ENCODE assay signal across 8 cellular contexts in genomic region chr2:113390133-113390849, GRCh38. TPM values are rescaled to one million over a fixed set of nuclear protein-coding genes. Genes with fewer than 3 reads are reported as not detected.
A peak's percentile ranks its signal among the peaks of the same experiment; 100 is the strongest.
DNase-seq lines count a peak whose midpoint lies in the region; ATAC-seq and TF ChIP-seq lines count a peak whose summit lies in the region.

No MANE protein-coding gene starts in this region.

- no peak overlapping the region for H3K18ac ChIP-seq in IMR-90 (ENCODE audit: low read depth, low read length)

- no peak overlapping the region for H3K4me3 Mint-ChIP-seq in Caco-2 (ENCODE audit: unreplicated experiment)
- H3K4me3 Mint-ChIP-seq in activated T-cell treated with anti-CD3 and anti-CD28 coated beads, Interleukin-2, amount 50 U/mL, for 24 hours, result peak overlapping the region; percentile 65

- POLR2A ChIA-PET in Caco-2 (lab: Charles Lee) (interaction anchor here (0.7 kb wide), 1 partner anchor 186 kb away, joined by 4 read pairs; no protein-coding TSS in a partner anchor), IMR-90 (lab: Charles Lee; ENCODE audit: unreplicated experiment) (no interaction called here)

- H3K4me1 ChIP-seq in Caco-2, result no peaks in the 10 kb centered on the region
- no peaks in the 10 kb centered on the region for H3K4me1 ChIP-seq in IMR-90 (ENCODE audit: control insufficient read depth, insufficient read depth, low read length)
- H3K4me1 ChIP-seq in parathyroid adenoma, result no peaks in the 10 kb centered on the region
- no peaks in the 10 kb centered on the region for H3K4me1 ChIP-seq in aorta (ENCODE audit: control insufficient read depth in 1 of 2, insufficient read depth in 2 of 2, low read length in 2 of 2)

- H3K4me3 ChIP-seq in Caco-2 (ENCODE audit: low read depth, low read length), result no peak overlapping the region
- H3K4me3 ChIP-seq in IMR-90 (ENCODE audit: insufficient read depth, low read depth, low read length), result peak overlapping the region; percentile 16; the same call in 1 of the 2 replicates
- H3K4me3 ChIP-seq in fibroblast of villous mesenchyme (ENCODE audit: low read depth, low read length), result peak overlapping the region; percentile 12
- H3K4me3 ChIP-seq in parathyroid adenoma (ENCODE audit: low read depth, low read length), result peak overlapping the region; percentile 14
- no peak overlapping the region for H3K4me3 ChIP-seq in aorta (ENCODE audit: low read length in 2 of 2)

- H2AK9ac ChIP-seq in IMR-90 (replicated peaks; ENCODE audit: low read depth, low read length, poor library complexity), result no peak overlapping the region

- no peaks in the 10 kb centered on the region for H3K36me3 ChIP-seq in Caco-2 (ENCODE audit: control insufficient read depth, insufficient read depth, low read length)
- H3K36me3 ChIP-seq in IMR-90 (ENCODE audit: control insufficient read depth, insufficient read depth, low read length), result no peaks in the 10 kb centered on the region
- no peaks in the 10 kb centered on the region for H3K36me3 ChIP-seq in parathyroid adenoma (ENCODE audit: control insufficient read depth, insufficient read depth, low read length)
- H3K36me3 ChIP-seq in aorta (ENCODE audit: control insufficient read depth in 1 of 2, insufficient read depth in 2 of 2, low read length in 1 of 2), result no peaks in the 10 kb centered on the region

- no peaks in the 10 kb centered on the region for H3K4me1 Mint-ChIP-seq in Caco-2 (ENCODE audit: low read depth, unreplicated experiment)
- H3K4me1 Mint-ChIP-seq in activated T-cell treated with anti-CD3 and anti-CD28 coated beads, Interleukin-2, amount 50 U/mL, for 24 hours (ENCODE audit: low read depth), result peaks cover 17% of the 10 kb centered on the region

- no TSS peak for BruUV-seq in Caco-2 (replicated peaks; lab: Mats Ljungman, UMichigan)
- no TSS peak for BruUV-seq in IMR-90 (replicated peaks; lab: Mats Ljungman, UMichigan)

- WGBS in IMR-90 (ENCODE audit: extremely low coverage in 2 of 2, insufficient read length in 1 of 2), 2 experiments, result no CpG with 5 or more reads among the region's 11 CpGs
- 7% methylated on average over 11 of the region's 11 CpGs for WGBS in aorta, 2 donors

- no peak overlapping the region for H3K14ac ChIP-seq in IMR-90 (replicated peaks; ENCODE audit: low read depth, low read length)

- in situ Hi-C loops in IMR-90 (cut with MboI; ENCODE audit: low sequenced_read_pairs), result no loop called here

- no peaks in the 10 kb centered on the region for H3K36me3 Mint-ChIP-seq in Caco-2 (ENCODE audit: insufficient read depth, unreplicated experiment)
- H3K36me3 Mint-ChIP-seq in activated T-cell treated with anti-CD3 and anti-CD28 coated beads, Interleukin-2, amount 50 U/mL, for 24 hours (ENCODE audit: low read depth), result no peaks in the 10 kb centered on the region

- peak; percentile 76 to 84 for DNase-seq in Caco-2
- DNase-seq in IMR-90, result peak; percentile 79
- no peak for DNase-seq in activated T-cell treated with anti-CD3 and anti-CD28 coated beads, Interleukin-2, amount 50 U/mL, for 24 hours
- peak; percentile 82 for DNase-seq in fibroblast of villous mesenchyme (ENCODE audit: low read depth)
- no peak for DNase-seq in aorta
- DNase-seq in MV-4-11 (lab: John Stamatoyannopoulos, UW), result no peak

- H2AFZ ChIP-seq in IMR-90 (replicated peaks; ENCODE audit: low read length, poor library complexity) (no peak overlapping the region), parathyroid adenoma (no peak overlapping the region)

- H3K27ac ChIP-seq in IMR-90 (ENCODE audit: insufficient read depth, low read length), result no peak overlapping the region
- no peak overlapping the region for H3K27ac ChIP-seq in parathyroid adenoma
- no peak overlapping the region for H3K27ac ChIP-seq in aorta (ENCODE audit: low read depth in 1 of 2, low read length in 2 of 2)

- no peak overlapping the region for H3K4ac ChIP-seq in IMR-90 (ENCODE audit: low read depth, low read length)

- TF ChIP-seq CTCF in Caco-2 (IDR thresholded peaks at IDR 0.05; ENCODE audit: insufficient read depth in 1 of 2, low read depth in 1 of 2, low read length in 1 of 2, severe bottlenecking in 1 of 2, unreplicated experiment in 1 of 2), result peak; percentile 85 to 95
- TF ChIP-seq CTCF in IMR-90 (conservative IDR thresholded peaks at IDR 0.05; ENCODE audit: low read depth, low read length), result peak; percentile 99
- peak; percentile 93 for TF ChIP-seq CTCF in fibroblast of villous mesenchyme (IDR thresholded peaks at IDR 0.05; ENCODE audit: insufficient read depth, low read depth, low read length)
- peak; percentile 98 for TF ChIP-seq CTCF in parathyroid adenoma (IDR thresholded peaks at IDR 0.05)

- peak; percentile 80 for TF ChIP-seq RAD21 in IMR-90 (IDR thresholded peaks at IDR 0.05; ENCODE audit: low read length)

- no peak overlapping the region for H3K56ac ChIP-seq in IMR-90 (ENCODE audit: extremely low read depth, insufficient read depth, low read length)

- no peak overlapping the region for H3K27ac Mint-ChIP-seq in Caco-2 (ENCODE audit: unreplicated experiment)
- peak overlapping the region; percentile 75 for H3K27ac Mint-ChIP-seq in activated T-cell treated with anti-CD3 and anti-CD28 coated beads, Interleukin-2, amount 50 U/mL, for 24 hours

- no peaks in the 10 kb centered on the region for H3K27me3 Mint-ChIP-seq in Caco-2 (ENCODE audit: insufficient read depth, unreplicated experiment)
- peaks cover 8% of the 10 kb centered on the region for H3K27me3 Mint-ChIP-seq in activated T-cell treated with anti-CD3 and anti-CD28 coated beads, Interleukin-2, amount 50 U/mL, for 24 hours

- no peaks in the 10 kb centered on the region for H3K9me3 ChIP-seq in Caco-2
- H3K9me3 ChIP-seq in IMR-90 (ENCODE audit: control insufficient read depth, insufficient read depth, low read length), result no peaks in the 10 kb centered on the region
- H3K9me3 ChIP-seq in parathyroid adenoma (ENCODE audit: control insufficient read depth, low read length), result no peaks in the 10 kb centered on the region
- no peaks in the 10 kb centered on the region for H3K9me3 ChIP-seq in aorta (ENCODE audit: control insufficient read depth, low read length)

- no peak overlapping the region for H2AK5ac ChIP-seq in IMR-90 (ENCODE audit: low read depth, low read length)

- no peak overlapping the region for H4K8ac ChIP-seq in IMR-90 (ENCODE audit: low read depth in 2 of 2, low read length in 2 of 2)

- H3K79me2 ChIP-seq in parathyroid adenoma, result no peaks in the 10 kb centered on the region

- H4K91ac ChIP-seq in IMR-90 (ENCODE audit: insufficient read depth, low read depth, low read length), result no peak overlapping the region

- no peaks in the 10 kb centered on the region for H3K9me1 ChIP-seq in IMR-90 (ENCODE audit: insufficient read depth, low read length)

- TF ChIP-seq POLR2A in IMR-90 (IDR thresholded peaks at IDR 0.05; ENCODE audit: low read depth, low read length), result no peak

- H2BK20ac ChIP-seq in IMR-90 (ENCODE audit: low read depth, low read length), result no peak overlapping the region

- H2BK120ac ChIP-seq in IMR-90 (ENCODE audit: low read depth, low read length), result no peak overlapping the region

- H4K20me1 ChIP-seq in IMR-90 (ENCODE audit: insufficient read depth, low read length), result no peaks in the 10 kb centered on the region

- H2BK5ac ChIP-seq in IMR-90 (ENCODE audit: low read depth, low read length, poor library complexity, severe bottlenecking), result no peak overlapping the region

- H2BK15ac ChIP-seq in IMR-90 (ENCODE audit: low read depth, low read length), result no peak overlapping the region

- no peaks in the 10 kb centered on the region for H3K9me3 Mint-ChIP-seq in Caco-2 (ENCODE audit: unreplicated experiment)
- no peaks in the 10 kb centered on the region for H3K9me3 Mint-ChIP-seq in activated T-cell treated with anti-CD3 and anti-CD28 coated beads, Interleukin-2, amount 50 U/mL, for 24 hours

- H3K23ac ChIP-seq in IMR-90 (ENCODE audit: low read depth, low read length), result no peak overlapping the region

- CTCF ChIA-PET in Caco-2 (lab: Charles Lee) (interaction anchor here (0.6 to 1.3 kb wide), 6 partner anchors 186 to 313 kb away, joined by 3 to 16 read pairs (median 4); no protein-coding TSS in a partner anchor), IMR-90 (lab: Yijun Ruan, JAX) (interaction anchor here (0.6 to 1.8 kb wide), 9 partner anchors 10 to 263 kb away, joined by 3 to 11 read pairs (median 4); no protein-coding TSS in a partner anchor)

- ATAC-seq in GM21526 (IDR thresholded peaks at IDR 0.05; ENCODE audit: low FRiP score, unreplicated experiment), result peak; percentile 92
- peak; percentile 99 for ATAC-seq in IMR-90 (ENCODE audit: low read depth)
- peak; percentile 94 for ATAC-seq in aorta (ENCODE audit: low FRiP score)

- H4K5ac ChIP-seq in IMR-90 (ENCODE audit: low read depth, low read length), result no peak overlapping the region

- H3K4me2 ChIP-seq in IMR-90 (ENCODE audit: low read depth, low read length) (0 out of 2 replicates have a peak overlapping the region, but pooled peaks have one; percentile 52), parathyroid adenoma (ENCODE audit: low read length) (peak overlapping the region; percentile 43)

- no peaks in the 10 kb centered on the region for H3K27me3 ChIP-seq in Caco-2 (replicated peaks; ENCODE audit: control insufficient read depth, insufficient read depth, low read length)
- peaks cover 8% of the 10 kb centered on the region for H3K27me3 ChIP-seq in IMR-90 (ENCODE audit: control insufficient read depth, insufficient read depth, low read length)
- no peaks in the 10 kb centered on the region for H3K27me3 ChIP-seq in parathyroid adenoma (ENCODE audit: control insufficient read depth, insufficient read depth, low read length)
- no peaks in the 10 kb centered on the region for H3K27me3 ChIP-seq in aorta (ENCODE audit: control insufficient read depth in 1 of 2, insufficient read depth in 2 of 2, low read length in 1 of 2)

- dilution Hi-C loops in IMR-90 (cut with HindIII; ENCODE audit: low sequenced_read_pairs, unreplicated experiment), result no loop called here

- H3K79me1 ChIP-seq in IMR-90 (ENCODE audit: low read depth in 1 of 2, low read length in 2 of 2), result no peaks in the 10 kb centered on the region

- intact Hi-C loops in Caco-2 (cut with micrococcal nuclease; ENCODE audit: unreplicated experiment) (loop anchor here (1.0 to 5.0 kb wide), 5 partner anchors 19 to 308 kb away; no protein-coding TSS in a partner anchor), IMR-90 (cut with micrococcal nuclease) (loop anchor here (1.0 to 5.0 kb wide), 3 partner anchors 141 to 252 kb away; no protein-coding TSS in a partner anchor), aorta (cut with DNase I) (no loop called here)

- H3K9ac ChIP-seq in IMR-90 (ENCODE audit: low read depth, low read length) (no peak overlapping the region), parathyroid adenoma (no peak overlapping the region)

RNA-seq across cellular contexts. Expression of gene ZNG1B, which starts 47.2 kb away (rescaled TPM):
- total RNA-seq in Caco-2 (2022) (46.7 and 50.4 TPM in 2 replicates), IMR-90 (2012; rRNA removed) (7.0 and 17.2 TPM in 2 replicates), fibroblast of villous mesenchyme (22.9 and 29.4 TPM in 2 replicates), aorta (10 to 100 TPM; 29.1 to 35.3 TPM)
- polyA plus RNA-seq in IMR-90 (2012; rRNA removed) (9.7 and 11.2 TPM in 2 replicates), aorta (10 to 100 TPM; 28.6 to 43.1 TPM)
- 1.7 and 3.8 TPM in 2 replicates for polyA plus RNA-seq in IMR-90 (2012; cell fraction: cytosol; rRNA removed)
- 2.4 and 14.8 TPM in 2 replicates for polyA plus RNA-seq in IMR-90 (2012; cell fraction: nucleus; rRNA removed; ENCODE audit: low replicate concordance)

Comparison
In these comparisons a context has a peak if more than half of its experiments do, and no peak if none do; other contexts are left out.
1. DNase-seq: peak in Caco-2 (2 of 2), IMR-90 (single experiment) and fibroblast of villous mesenchyme (single experiment); none in activated T-cell treated with anti-CD3 and anti-CD28 coated beads, Interleukin-2, amount 50 U/mL, for 24 hours (single experiment), aorta (0 of 2) and MV-4-11 (single experiment).
2. H3K4me3 ChIP-seq: peak in IMR-90 (single experiment), fibroblast of villous mesenchyme (single experiment) and parathyroid adenoma (single experiment); none in Caco-2 (single experiment) and aorta (0 of 2).
3. intact Hi-C loops: an anchor here in Caco-2 (1.0 to 5.0 kb wide) and IMR-90 (1.0 to 5.0 kb wide); none called in aorta.
4. Peak in every context shown above with its lines, with median percentiles within 50 percentile points of each other: CTCF ChIP-seq and ATAC-seq.